Comparison of ENCODE assay signal across 21 cellular contexts in the genomic region with DNA sequence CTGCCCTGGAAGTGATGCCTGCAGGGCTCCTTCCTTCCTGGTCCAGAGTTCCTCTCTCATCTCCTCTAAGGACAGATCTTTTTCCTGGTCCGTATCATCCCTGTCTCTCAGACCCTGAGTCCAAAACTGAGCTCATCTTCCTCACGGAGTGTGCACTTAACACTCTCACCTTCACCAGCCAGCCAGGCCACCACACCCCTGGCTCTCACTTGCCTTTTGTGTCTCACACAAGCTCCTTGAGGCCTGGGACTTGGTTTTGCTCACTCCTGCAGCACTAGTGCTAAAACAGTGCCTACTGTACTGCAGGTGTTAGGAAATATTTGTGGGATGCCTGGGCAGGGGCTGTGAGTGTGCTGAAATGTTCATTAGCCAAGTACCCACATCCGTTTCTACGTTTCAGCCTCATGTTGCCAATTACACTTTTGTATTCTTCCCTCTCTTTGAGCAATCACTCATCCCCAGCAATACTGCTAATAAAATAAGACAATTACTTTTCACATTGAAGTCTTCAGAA. TPM values are rescaled to one million over a fixed set of nuclear protein-coding genes. Genes with fewer than 3 reads are reported as not detected.
A peak's percentile ranks its signal among the peaks of the same experiment; 100 is the strongest.
DNase-seq lines count a peak whose midpoint lies in the region; ATAC-seq, FAIRE-seq and TF ChIP-seq lines count a peak whose summit lies in the region.
"Had no signal": no experiment of that assay in that cellular context is flagged by ENCODE, and none has a peak within 500 bp of the region (broad histone marks: within the 10 kb centered on the region; RNA-seq: fewer than 3 reads in every experiment).

No MANE protein-coding gene starts in this region.

- H3K9me3 ChIP-seq in K562 (replicated peaks; ENCODE audit: control insufficient read depth, insufficient read depth, low read depth, low read length): no peaks in the 10 kb centered on the region
- no peaks in the 10 kb centered on the region for H3K9me3 ChIP-seq in kidney (ENCODE audit: control insufficient read depth in 1 of 2, low read length in 2 of 2)
- H3K9me3 ChIP-seq: A549, vagina had no signal

- H3K4me3 Mint-ChIP-seq in activated T-cell treated with anti-CD3 and anti-CD28 coated beads, Interleukin-2, amount 50 U/mL, for 72 hours: peak overlapping the region; percentile 5 to 27
- H3K4me3 Mint-ChIP-seq in stimulated activated naive B cell treated with anti-CD40 and anti-IgM and Interleukin-4, amounts not matched to agents 10 μg/mL and 1 μg/mL and 100 μg/mL, for 72 hours: no peak overlapping the region

- H2AFZ ChIP-seq in K562 (ENCODE audit: low read depth, low read length): 0 out of 2 replicates have a peak overlapping the region, but pooled peaks have one; percentile 1

- TF ChIP-seq POLR2A in K562 (conservative IDR thresholded peaks at IDR 0.05): no peak

- no peak for TF ChIP-seq RAD21 in K562 (CRISPR knock-in tag; conservative IDR thresholded peaks at IDR 0.05 in 1 of 2, IDR thresholded peaks at IDR 0.05 in 1 of 2)

- no peak for TF ChIP-seq EP300 in K562 (IDR thresholded peaks at IDR 0.05; ENCODE audit: low read length)

- H3K4me3 ChIP-seq in K562: no peak overlapping the region
- no peak overlapping the region for H3K4me3 ChIP-seq in kidney (ENCODE audit: low read length in 2 of 2)
- H3K4me3 ChIP-seq: A549, vagina had no signal

- H3K27ac ChIP-seq in K562 (ENCODE audit: extremely low read depth, low read depth, low read length): no peak overlapping the region
- no peak overlapping the region for H3K27ac ChIP-seq in kidney (ENCODE audit: low read depth in 2 of 2, low read length in 2 of 2)
- H3K27ac ChIP-seq: A549, HL-60, vagina had no signal

- WGBS in K562 (ENCODE audit: insufficient coverage, low coverage, missing lambda C conversion rate): 77% methylated on average over 4 of the region's 4 CpGs

- no peak for DNase-seq in activated T-cell treated with anti-CD3 and anti-CD28 coated beads, Interleukin-2, amount 50 U/mL, for 72 hours
- no peak for DNase-seq in activated T-cell treated with anti-CD3 and anti-CD28 coated beads, Interleukin-2, amount 50 U/mL, for 1 hour
- DNase-seq in NOMO-1 treated with DMSO at 0.1 percent for 48 hours (lab: John Stamatoyannopoulos, UW; ENCODE audit: unreplicated experiment) (peak; percentile 44), K562 (ENCODE audit: extremely low read depth in 1 of 4, low spot score in 3 of 4) (no peak), islet precursor cell (no peak), kidney (no peak)
- DNase-seq in stimulated activated naive B cell treated with anti-CD40 and anti-IgM and Interleukin-4, amounts not matched to agents 10 μg/mL and 1 μg/mL and 100 μg/mL, for 72 hours: no peak
- DNase-seq in stimulated activated CD4-positive, alpha-beta T cell treated with anti-CD3 and anti-CD28 coated beads, Interleukin-4, amount 100 ng/mL, for 24 hours: no peak
- DNase-seq: activated gamma-delta T cell, aorta, KG1, NCI-H1417, NCI-H2171 treated with DMSO at 0.1 percent for 48 hours, NCI-H774, right cardiac atrium, RPMI8226, SW 1271 had no signal

- H3K36me3 ChIP-seq in K562 (ENCODE audit: control insufficient read depth, insufficient read depth, low read length) (no peaks in the 10 kb centered on the region), kidney (ENCODE audit: control insufficient read depth in 1 of 2, insufficient read depth in 2 of 2, low read length in 2 of 2) (peaks cover 0 to 5% of the 10 kb centered on the region in 2 donors)
- H3K36me3 ChIP-seq: vagina had no signal

- in situ Hi-C loops in K562 (cut with MboI): no loop called here

- intact Hi-C loops in K562 (cut with micrococcal nuclease): no loop called here
- intact Hi-C loops in kidney (cut with DNase I): no loop called here

- H3K4me1 Mint-ChIP-seq in activated T-cell treated with anti-CD3 and anti-CD28 coated beads, Interleukin-2, amount 50 U/mL, for 72 hours (ENCODE audit: low read depth): peaks cover 26% of the 10 kb centered on the region
- peaks cover 11 to 28% of the 10 kb centered on the region in 2 donors for H3K4me1 Mint-ChIP-seq in stimulated activated naive B cell treated with anti-CD40 and anti-IgM and Interleukin-4, amounts not matched to agents 10 μg/mL and 1 μg/mL and 100 μg/mL, for 72 hours

- ATAC-seq in activated T-cell treated with anti-CD3 and anti-CD28 coated beads, Interleukin-2, amount 50 U/mL, for 72 hours (replicated peaks in 1 of 2): no peak
- ATAC-seq in K562: peak; percentile 8; the same call in 2 of the 3 replicates
- no peak for ATAC-seq in stimulated activated naive B cell treated with anti-CD40 and anti-IgM and Interleukin-4, amounts not matched to agents 10 μg/mL and 1 μg/mL and 100 μg/mL, for 72 hours (replicated peaks)
- ATAC-seq: A549 had no signal

- POLR2A ChIA-PET in K562 (lab: Yijun Ruan, JAX): interaction anchor here (1.6 kb wide), 1 partner anchor 8 kb away, joined by 8 read pairs; no protein-coding TSS in a partner anchor

- no peak overlapping the region for H3K9ac ChIP-seq in K562 (ENCODE audit: insufficient read depth in 1 of 2, low read depth in 2 of 2, low read length in 2 of 2)
- no peak overlapping the region for H3K9ac ChIP-seq in kidney (ENCODE audit: low read length in 2 of 2)

- peaks cover 6 to 10% of the 10 kb centered on the region in 2 experiments; a peak in 4 of 5 replicates for H3K4me1 ChIP-seq in K562 (replicated peaks in 1 of 2; ENCODE audit: control insufficient read depth in 2 of 2, insufficient read depth in 2 of 2, low read length in 2 of 2)
- H3K4me1 ChIP-seq in kidney (ENCODE audit: control insufficient read depth in 1 of 2, insufficient read depth in 1 of 2, low read depth in 1 of 2, low read length in 2 of 2): no peaks in the 10 kb centered on the region
- H3K4me1 ChIP-seq: A549, vagina had no signal

- CTCF ChIA-PET in K562 (lab: Yijun Ruan, JAX; ENCODE audit: low intra/inter-chr PET ratio): no interaction called here

- H3K79me2 ChIP-seq in K562 (ENCODE audit: control insufficient read depth, insufficient read depth, low read length): no peaks in the 10 kb centered on the region

- BruUV-seq in K562 (replicated peaks; lab: Mats Ljungman, UMichigan): no TSS peak

- H3K36me3 Mint-ChIP-seq in activated T-cell treated with anti-CD3 and anti-CD28 coated beads, Interleukin-2, amount 50 U/mL, for 72 hours (ENCODE audit: insufficient read depth in 2 of 2): no peaks in the 10 kb centered on the region
- H3K36me3 Mint-ChIP-seq in stimulated activated naive B cell treated with anti-CD40 and anti-IgM and Interleukin-4, amounts not matched to agents 10 μg/mL and 1 μg/mL and 100 μg/mL, for 72 hours: peaks cover 0 to 2% of the 10 kb centered on the region in 2 donors

- H3K27me3 ChIP-seq in K562 (ENCODE audit: control insufficient read depth in 2 of 2, insufficient read depth in 2 of 2, low read length in 2 of 2): peaks cover 2 to 14% of the 10 kb centered on the region in 2 experiments; a peak in 2 of 5 replicates
- H3K27me3 ChIP-seq: vagina had no signal

- H3K27me3 Mint-ChIP-seq in activated T-cell treated with anti-CD3 and anti-CD28 coated beads, Interleukin-2, amount 50 U/mL, for 72 hours (ENCODE audit: low read depth): no peaks in the 10 kb centered on the region
- no peaks in the 10 kb centered on the region for H3K27me3 Mint-ChIP-seq in stimulated activated naive B cell treated with anti-CD40 and anti-IgM and Interleukin-4, amounts not matched to agents 10 μg/mL and 1 μg/mL and 100 μg/mL, for 72 hours

- no peak overlapping the region for H3K4me2 ChIP-seq in K562 (ENCODE audit: insufficient read depth, low read length)
- H3K4me2 ChIP-seq: A549 had no signal

- H3K27ac Mint-ChIP-seq in activated T-cell treated with anti-CD3 and anti-CD28 coated beads, Interleukin-2, amount 50 U/mL, for 72 hours: no peak overlapping the region
- peak overlapping the region; percentile 60 for H3K27ac Mint-ChIP-seq in stimulated activated naive B cell treated with anti-CD40 and anti-IgM and Interleukin-4, amounts not matched to agents 10 μg/mL and 1 μg/mL and 100 μg/mL, for 72 hours

- no peaks in the 10 kb centered on the region for H4K20me1 ChIP-seq in K562 (replicated peaks; ENCODE audit: control insufficient read depth, insufficient read depth, low read length)

- H3K9me3 Mint-ChIP-seq in activated T-cell treated with anti-CD3 and anti-CD28 coated beads, Interleukin-2, amount 50 U/mL, for 72 hours: no peaks in the 10 kb centered on the region
- H3K9me3 Mint-ChIP-seq in stimulated activated naive B cell treated with anti-CD40 and anti-IgM and Interleukin-4, amounts not matched to agents 10 μg/mL and 1 μg/mL and 100 μg/mL, for 72 hours: no peaks in the 10 kb centered on the region

- TF ChIP-seq CTCF in K562 (IDR thresholded peaks at IDR 0.05 in 2 of 3, conservative IDR thresholded peaks at IDR 0.05 in 1 of 3; ENCODE audit: insufficient read depth in 2 of 3, low read depth in 1 of 3, low read length in 3 of 3): no peak
- TF ChIP-seq CTCF in kidney (IDR thresholded peaks at IDR 0.05; ENCODE audit: borderline replicate concordance, extremely low read depth, insufficient read depth): no peak

- H3K9me1 ChIP-seq in K562 (ENCODE audit: control insufficient read depth, insufficient read depth, low read length): no peaks in the 10 kb centered on the region

- FAIRE-seq in K562 (lab: Jason Lieb, UNC): no peak
- no peak for FAIRE-seq in kidney (lab: Jason Lieb, UNC)
- FAIRE-seq: A549, keratinocyte had no signal

TF ChIP-seq in K562, 482 proteins besides CTCF, POLR2A, EP300 and RAD21 (continues in another document):
- TF ChIP-seq FOXA1 (IDR thresholded peaks at IDR 0.05; ENCODE audit: borderline replicate concordance): no peak
- TF ChIP-seq SETDB1 (IDR thresholded peaks at IDR 0.05; ENCODE audit: low read length): peak; percentile 30

RNA-seq across cellular contexts. Expression of a gene that starts 21.4 kb away (rescaled TPM):
- total RNA-seq in activated T-cell treated with anti-CD3 and anti-CD28 coated beads, Interleukin-2, amount 50 U/mL, for 72 hours: 10 to 100 TPM; 49.9 to 71.5 TPM
- total RNA-seq in K562 (2011; cell fraction: chromatin; rRNA removed; ENCODE audit: low replicate concordance): 109 and 119 TPM in 2 replicates
- 57.4 and 59.0 TPM in 2 replicates for total RNA-seq in K562 (2011; cell fraction: nucleolus; rRNA removed)
- 88.5 and 107 TPM in 2 replicates for total RNA-seq in K562 (2011; cell fraction: nucleoplasm; rRNA removed)
- 20.4 and 25.7 TPM in 2 replicates for total RNA-seq in K562 (2014; rRNA removed)
- total RNA-seq in K562 (2014; rRNA removed; fragmentation: Illumina TruSeq; extraction: Trizol): 20.6 and 23.5 TPM in 2 replicates
- total RNA-seq in K562 (2015; rRNA removed; fragmentation: Illumina TruSeq; extraction: Trizol): 22.1 and 23.4 TPM in 2 replicates
- total RNA-seq in K562 (2021): 23.3 and 25.5 TPM in 2 replicates
- 35.6 and 40.4 TPM in 2 replicates for polyA plus RNA-seq in K562 (2011; rRNA removed)
- 26.6 and 44.3 TPM in 2 replicates for polyA plus RNA-seq in K562 (2011; cell fraction: cytosol; rRNA removed)
- 108 and 147 TPM in 2 replicates for polyA plus RNA-seq in K562 (2011; cell fraction: nucleus; rRNA removed)
- polyA plus RNA-seq in K562 (2012): 18.4 and 26.4 TPM in 2 replicates
- 24.7 and 27.7 TPM in 2 replicates for polyA plus RNA-seq in K562 (2014; fragmentation: Illumina TruSeq; extraction: Trizol)
- polyA plus RNA-seq in K562 (2014; fragmentation: Nextera tagmentation; extraction: Ambion mirVana): 1 to 10 TPM; 4.6 to 7.1 TPM
- 21.4 and 23.9 TPM in 2 replicates for polyA plus RNA-seq in K562 (2014; rRNA removed)
- 33.4 and 43.2 TPM in 2 replicates for polyA minus RNA-seq in K562 (2011; rRNA and poly(A)+ RNA removed)
- polyA minus RNA-seq in K562 (2011; cell fraction: cytosol; rRNA and poly(A)+ RNA removed): 21.9 and 24.1 TPM in 2 replicates
- 31.2 and 37.2 TPM in 2 replicates for polyA minus RNA-seq in K562 (2011; cell fraction: nucleus; rRNA and poly(A)+ RNA removed)
- 40.2 TPM for total RNA-seq in kidney
- polyA plus RNA-seq in kidney (ENCODE audit: insufficient read depth, low read depth, low replicate concordance): 15.2 TPM

Comparison
In these comparisons a context has a peak if more than half of its experiments do, and no peak if none do; other contexts are left out.
1. H3K4me3 Mint-ChIP-seq: peak in activated T-cell treated with anti-CD3 and anti-CD28 coated beads, Interleukin-2, amount 50 U/mL, for 72 hours (2 of 2); none in stimulated activated naive B cell treated with anti-CD40 and anti-IgM and Interleukin-4, amounts not matched to agents 10 μg/mL and 1 μg/mL and 100 μg/mL, for 72 hours (0 of 2).